In genomic region chr12:96444403-96444802, GRCh38 we compare ENCODE assay signal across 19 cellular contexts. TPM values are rescaled to one million over a fixed set of nuclear protein-coding genes. Genes with fewer than 3 reads are reported as not detected.
A peak's percentile ranks its signal among the peaks of the same experiment; 100 is the strongest.
DNase-seq lines count a peak whose midpoint lies in the region; ATAC-seq and TF ChIP-seq lines count a peak whose summit lies in the region.
"Had no signal": no experiment of that assay in that cellular context is flagged by ENCODE, and none has a peak within 500 bp of the region (broad histone marks: within the 10 kb centered on the region; RNA-seq: fewer than 3 reads in every experiment).

No MANE protein-coding gene starts in this region.

- no peaks in the 10 kb centered on the region for H3K9me3 ChIP-seq in GM23248 (ENCODE audit: low read depth)
- no peaks in the 10 kb centered on the region for H3K9me3 ChIP-seq in thyroid gland

- in situ Hi-C loops in GM23248 (cut with MboI) (no loop called here), brain microvascular endothelial cell (cut with HindIII; ENCODE audit: low pct_ligation_motif_present, low sequenced_read_pairs) (no loop called here)

- H3K27ac ChIP-seq in GM23248 (peak overlapping the region; percentile 89), brain microvascular endothelial cell (peak overlapping the region; percentile 100), thyroid gland (no peak overlapping the region)
- H3K27ac ChIP-seq: C4-2B, hepatocyte had no signal

- peaks cover 31% of the 10 kb centered on the region for H3F3A ChIP-seq in GM23248 (ENCODE audit: insufficient read depth)

- intact Hi-C loops in thyroid gland (cut with DNase I): no loop called here

- no peaks in the 10 kb centered on the region for H3K36me3 Mint-ChIP-seq in activated T-cell treated with anti-CD3 and anti-CD28 coated beads, Interleukin-2, amount 50 U/mL, for 4 hours (ENCODE audit: insufficient read depth)
- H3K36me3 Mint-ChIP-seq in activated T-cell treated with anti-CD3 and anti-CD28 coated beads, Interleukin-2, amount 50 U/mL, for 72 hours (ENCODE audit: insufficient read depth in 2 of 2): peaks cover 0 to 1% of the 10 kb centered on the region in 2 donors
- H3K36me3 Mint-ChIP-seq in natural killer cell treated with Interleukin-12 subunit alpha and Interleukin-12 subunit beta and Interleukin-15 and Interleukin-18, amount 100 ng/mL, for 72 hours: no peaks in the 10 kb centered on the region
- H3K36me3 Mint-ChIP-seq: naive B cell, WTC11 had no signal

- no peak overlapping the region for H3K9ac ChIP-seq in GM23248

- H3K4me3 ChIP-seq in GM23248 (no peak overlapping the region), brain microvascular endothelial cell (ENCODE audit: low read depth, low read length) (no peak overlapping the region), thyroid gland (replicated peaks in 1 of 3) (no peak overlapping the region)
- H3K4me3 ChIP-seq: hepatocyte had no signal

- H3K9me3 Mint-ChIP-seq in activated T-cell treated with anti-CD3 and anti-CD28 coated beads, Interleukin-2, amount 50 U/mL, for 4 hours: no peaks in the 10 kb centered on the region
- peaks cover 0 to 3% of the 10 kb centered on the region in 2 donors for H3K9me3 Mint-ChIP-seq in activated T-cell treated with anti-CD3 and anti-CD28 coated beads, Interleukin-2, amount 50 U/mL, for 72 hours
- H3K9me3 Mint-ChIP-seq in natural killer cell treated with Interleukin-12 subunit alpha and Interleukin-12 subunit beta and Interleukin-15 and Interleukin-18, amount 100 ng/mL, for 72 hours: peaks cover 5% of the 10 kb centered on the region
- H3K9me3 Mint-ChIP-seq: H9, naive B cell, WTC11 had no signal

- no peak overlapping the region for H2AFZ ChIP-seq in GM23248
- H2AFZ ChIP-seq: hepatocyte had no signal

- no peak for DNase-seq in activated T-cell treated with anti-CD3 and anti-CD28 coated beads, Interleukin-2, amount 50 U/mL, for 4 hours
- no peak for DNase-seq in activated T-cell treated with anti-CD3 and anti-CD28 coated beads, Interleukin-2, amount 50 U/mL, for 72 hours
- DNase-seq in GM23248: no peak
- DNase-seq in brain microvascular endothelial cell: no peak
- DNase-seq in natural killer cell treated with Interleukin-12 subunit alpha and Interleukin-12 subunit beta and Interleukin-15 and Interleukin-18, amount 100 ng/mL, for 72 hours (ENCODE audit: low spot score): no peak
- DNase-seq in left lobe of liver (ENCODE audit: low spot score): no peak
- DNase-seq in thyroid gland: no peak
- DNase-seq: activated effector memory CD4-positive, alpha-beta T cell treated with Interleukin-2 at 50 U/mL for 16 hours; effector memory CD4-positive, alpha-beta T cell; H9; mesenchymal stem cell; naive B cell; NCI-H1436 treated with DMSO at 0.1 percent for 48 hours; NCI-H2171; NCI-H69 had no signal

- no peak for TF ChIP-seq CTCF in brain microvascular endothelial cell (IDR thresholded peaks at IDR 0.05; ENCODE audit: low read depth, low read length, missing control alignments)
- TF ChIP-seq CTCF in thyroid gland (IDR thresholded peaks at IDR 0.05): no peak

- H3K27ac Mint-ChIP-seq in activated T-cell treated with anti-CD3 and anti-CD28 coated beads, Interleukin-2, amount 50 U/mL, for 72 hours: no peak overlapping the region
- peak overlapping the region; percentile 93 to 97 for H3K27ac Mint-ChIP-seq in natural killer cell treated with Interleukin-12 subunit alpha and Interleukin-12 subunit beta and Interleukin-15 and Interleukin-18, amount 100 ng/mL, for 72 hours
- H3K27ac Mint-ChIP-seq: H9, WTC11 had no signal

- H3K27me3 ChIP-seq in GM23248 (replicated peaks; ENCODE audit: insufficient read depth) (no peaks in the 10 kb centered on the region), brain microvascular endothelial cell (replicated peaks) (no peaks in the 10 kb centered on the region), thyroid gland (no peaks in the 10 kb centered on the region)
- H3K27me3 ChIP-seq: hepatocyte had no signal

- 97% methylated on average over 10 of the region's 10 CpGs for WGBS in GM23248 (ENCODE audit: low coverage in 1 of 2, low lambda C conversion rate in 2 of 2, missing lambda C conversion rate in 2 of 2), 2 experiments
- 94 to 96% methylated on average over 10 of the region's 10 CpGs for WGBS in thyroid gland, 2 donors

- H3K4me1 Mint-ChIP-seq in activated T-cell treated with anti-CD3 and anti-CD28 coated beads, Interleukin-2, amount 50 U/mL, for 4 hours (ENCODE audit: low read depth): peaks cover 40% of the 10 kb centered on the region
- H3K4me1 Mint-ChIP-seq in activated T-cell treated with anti-CD3 and anti-CD28 coated beads, Interleukin-2, amount 50 U/mL, for 72 hours (ENCODE audit: low read depth): peaks cover 55% of the 10 kb centered on the region
- peaks cover 37 to 49% of the 10 kb centered on the region in 2 donors for H3K4me1 Mint-ChIP-seq in natural killer cell treated with Interleukin-12 subunit alpha and Interleukin-12 subunit beta and Interleukin-15 and Interleukin-18, amount 100 ng/mL, for 72 hours (ENCODE audit: low read depth in 2 of 2)
- H3K4me1 Mint-ChIP-seq: H9, WTC11 had no signal

- ATAC-seq in activated T-cell treated with anti-CD3 and anti-CD28 coated beads, Interleukin-2, amount 50 U/mL, for 4 hours: no peak
- no peak for ATAC-seq in activated T-cell treated with anti-CD3 and anti-CD28 coated beads, Interleukin-2, amount 50 U/mL, for 72 hours (replicated peaks in 1 of 2)
- no peak for ATAC-seq in natural killer cell treated with Interleukin-12 subunit alpha and Interleukin-12 subunit beta and Interleukin-15 and Interleukin-18, amount 100 ng/mL, for 72 hours
- ATAC-seq in left lobe of liver (no peak), GM18498 (IDR thresholded peaks at IDR 0.05; ENCODE audit: unreplicated experiment) (no peak)
- ATAC-seq: WTC11 had no signal

- no peaks in the 10 kb centered on the region for H3K79me2 ChIP-seq in GM23248 (ENCODE audit: insufficient read depth)
- H3K79me2 ChIP-seq: hepatocyte had no signal

- H3K9me2 ChIP-seq in GM23248 (ENCODE audit: insufficient read depth): no peaks in the 10 kb centered on the region

- H3K36me3 ChIP-seq in GM23248 (ENCODE audit: low read depth): no peaks in the 10 kb centered on the region
- H3K36me3 ChIP-seq in brain microvascular endothelial cell (replicated peaks): no peaks in the 10 kb centered on the region
- H3K36me3 ChIP-seq in thyroid gland: no peaks in the 10 kb centered on the region

- H4K20me1 ChIP-seq in GM23248 (ENCODE audit: insufficient read depth): no peaks in the 10 kb centered on the region

- no peak overlapping the region for H3K4me2 ChIP-seq in GM23248 (ENCODE audit: unreplicated experiment)
- H3K4me2 ChIP-seq: hepatocyte had no signal

- no peaks in the 10 kb centered on the region for H3K27me3 Mint-ChIP-seq in activated T-cell treated with anti-CD3 and anti-CD28 coated beads, Interleukin-2, amount 50 U/mL, for 4 hours (ENCODE audit: low read depth)
- no peaks in the 10 kb centered on the region for H3K27me3 Mint-ChIP-seq in activated T-cell treated with anti-CD3 and anti-CD28 coated beads, Interleukin-2, amount 50 U/mL, for 72 hours (ENCODE audit: low read depth)
- no peaks in the 10 kb centered on the region for H3K27me3 Mint-ChIP-seq in natural killer cell treated with Interleukin-12 subunit alpha and Interleukin-12 subunit beta and Interleukin-15 and Interleukin-18, amount 100 ng/mL, for 72 hours

- no peak for TF ChIP-seq POLR2A in thyroid gland (IDR thresholded peaks at IDR 0.05)

- peaks cover 31% of the 10 kb centered on the region for H3K4me1 ChIP-seq in GM23248 (ENCODE audit: insufficient read depth)
- peaks cover 0 to 3% of the 10 kb centered on the region in 2 donors for H3K4me1 ChIP-seq in thyroid gland

- peak overlapping the region; percentile 26 for H3K4me3 Mint-ChIP-seq in activated T-cell treated with anti-CD3 and anti-CD28 coated beads, Interleukin-2, amount 50 U/mL, for 4 hours
- H3K4me3 Mint-ChIP-seq in activated T-cell treated with anti-CD3 and anti-CD28 coated beads, Interleukin-2, amount 50 U/mL, for 72 hours: peak overlapping the region in 1 of 2 donors; percentile 66
- peak overlapping the region; percentile 57 for H3K4me3 Mint-ChIP-seq in natural killer cell treated with Interleukin-12 subunit alpha and Interleukin-12 subunit beta and Interleukin-15 and Interleukin-18, amount 100 ng/mL, for 72 hours
- H3K4me3 Mint-ChIP-seq: H9, WTC11 had no signal

RNA-seq across cellular contexts. Expression of gene CDK17, which starts 44.2 kb away (rescaled TPM):
- 10 to 100 TPM; 29.9 to 37.4 (median 35.8) TPM for total RNA-seq in activated T-cell treated with anti-CD3 and anti-CD28 coated beads, Interleukin-2, amount 50 U/mL, for 4 hours
- total RNA-seq in activated T-cell treated with anti-CD3 and anti-CD28 coated beads, Interleukin-2, amount 50 U/mL, for 72 hours: 10 to 100 TPM; 54.4 to 61.9 TPM
- total RNA-seq in GM23248 (2014; rRNA removed; shearing (Covaris generic)): 62.7 and 91.9 TPM in 2 replicates
- polyA plus RNA-seq in GM23248 (2016; fragmentation: Nextera tagmentation; extraction: Ambion mirVana): 29.3 and 30.0 TPM in 2 replicates
- 10 to 100 TPM; 66.9 to 82.1 TPM for total RNA-seq in natural killer cell treated with Interleukin-12 subunit alpha and Interleukin-12 subunit beta and Interleukin-15 and Interleukin-18, amount 100 ng/mL, for 72 hours
- total RNA-seq in left lobe of liver: 8.2 TPM
- 10 to 100 TPM; 32.4 to 64.7 (median 49.0) TPM for total RNA-seq in thyroid gland

RNA-seq across cellular contexts. Expression of gene CFAP54, which starts 45.0 kb away (rescaled TPM):
- under 1 TPM; 0.15 to 0.32 (median 0.24) TPM for total RNA-seq in activated T-cell treated with anti-CD3 and anti-CD28 coated beads, Interleukin-2, amount 50 U/mL, for 4 hours
- total RNA-seq in activated T-cell treated with anti-CD3 and anti-CD28 coated beads, Interleukin-2, amount 50 U/mL, for 72 hours: under 1 TPM; 0.24 to 0.67 TPM
- total RNA-seq in GM23248 (2014; rRNA removed; shearing (Covaris generic)): 0.32 and 2.0 TPM in 2 replicates
- polyA plus RNA-seq in GM23248 (2016; fragmentation: Nextera tagmentation; extraction: Ambion mirVana): 1.0 and 1.2 TPM in 2 replicates
- total RNA-seq in natural killer cell treated with Interleukin-12 subunit alpha and Interleukin-12 subunit beta and Interleukin-15 and Interleukin-18, amount 100 ng/mL, for 72 hours: under 1 TPM; 0.14 to 0.50 TPM
- total RNA-seq in left lobe of liver: 0.13 TPM
- total RNA-seq in thyroid gland: 1 to 10 TPM; 3.0 to 5.4 (median 4.1) TPM

Comparison
In these comparisons a context has a peak if more than half of its experiments do, and no peak if none do; other contexts are left out.
1. H3K27ac ChIP-seq: peak in GM23248 (single experiment) and brain microvascular endothelial cell (single experiment); none in thyroid gland (0 of 3).